In the genomic region with DNA sequence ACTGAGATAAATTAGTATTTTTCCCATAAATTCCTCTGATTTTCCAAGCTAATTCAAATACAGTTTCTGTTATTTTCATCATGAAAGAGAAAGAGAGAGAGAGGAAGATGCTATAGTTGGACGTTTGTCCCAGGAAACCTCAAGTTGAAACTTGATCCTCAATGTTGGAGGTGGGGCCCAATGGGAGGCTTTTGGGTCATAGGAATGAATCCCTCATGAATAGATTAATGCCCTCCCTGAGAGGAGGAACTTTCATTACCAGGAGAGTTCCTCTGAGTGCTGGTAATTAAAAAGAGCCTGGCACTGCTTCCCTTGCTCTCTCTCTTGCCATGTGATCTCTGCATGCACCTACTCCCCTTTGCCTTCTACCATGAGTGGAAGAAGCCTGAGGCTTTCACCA, we compare ENCODE assay signal across 13 cellular contexts.
A peak's percentile ranks its signal among the peaks of the same experiment; 100 is the strongest.
DNase-seq lines count a peak whose midpoint lies in the region; ATAC-seq and TF ChIP-seq lines count a peak whose summit lies in the region.
"Had no signal": no experiment of that assay in that cellular context is flagged by ENCODE, and none has a peak within 500 bp of the region (broad histone marks: within the 10 kb centered on the region; RNA-seq: fewer than 3 reads in every experiment).

No MANE protein-coding gene starts in this region.

- BruUV-seq in MCF 10A (replicated peaks; lab: Mats Ljungman, UMichigan) = no TSS peak

- no peak overlapping the region for H3K4me2 ChIP-seq in neural progenitor cell
- H3K4me2 ChIP-seq: BLaER1 treated with 17β-estradiol and CSF1 and Interleukin-3, amounts not matched to agents 10 nM and 100 nM had no signal

- ATAC-seq in WTC11 = peak; percentile 72
- ATAC-seq in HG02970 (IDR thresholded peaks at IDR 0.05; ENCODE audit: low FRiP score, unreplicated experiment) = no peak
- ATAC-seq: CD8-positive, alpha-beta T cell had no signal

- H3K4me1 Mint-ChIP-seq in MCF 10A (ENCODE audit: insufficient read depth, unreplicated experiment) = peaks cover 4% of the 10 kb centered on the region
- peaks cover 12% of the 10 kb centered on the region for H3K4me1 Mint-ChIP-seq in WTC11
- peaks cover 7% of the 10 kb centered on the region for H3K4me1 Mint-ChIP-seq in neural progenitor cell
- H3K4me1 Mint-ChIP-seq: B cell had no signal

- no peaks in the 10 kb centered on the region for H3K27me3 Mint-ChIP-seq in MCF 10A (ENCODE audit: insufficient read depth, unreplicated experiment)
- no peaks in the 10 kb centered on the region for H3K27me3 Mint-ChIP-seq in WTC11 (ENCODE audit: low read depth)
- no peaks in the 10 kb centered on the region for H3K27me3 Mint-ChIP-seq in neural progenitor cell (ENCODE audit: insufficient read depth, low read depth)
- H3K27me3 Mint-ChIP-seq: B cell had no signal

- H3K9me3 ChIP-seq in breast epithelium (no peaks in the 10 kb centered on the region), neural progenitor cell (ENCODE audit: low read depth) (no peaks in the 10 kb centered on the region)
- H3K9me3 ChIP-seq: BLaER1 treated with 17β-estradiol and CSF1 and Interleukin-3, amounts not matched to agents 10 nM and 100 nM had no signal

- POLR2A ChIA-PET in MCF 10A (lab: Yijun Ruan, JAX) (no interaction called here), WTC11 (lab: Charles Lee) (no interaction called here)

- H3K27me3 ChIP-seq in breast epithelium (no peaks in the 10 kb centered on the region), neural progenitor cell (no peaks in the 10 kb centered on the region)
- H3K27me3 ChIP-seq: BLaER1 treated with 17β-estradiol and CSF1 and Interleukin-3, amounts not matched to agents 10 nM and 100 nM had no signal

- no peak overlapping the region for H3K27ac Mint-ChIP-seq in MCF 10A (ENCODE audit: low read depth, unreplicated experiment)
- no peak overlapping the region for H3K27ac Mint-ChIP-seq in WTC11
- H3K27ac Mint-ChIP-seq in neural progenitor cell = no peak overlapping the region
- H3K27ac Mint-ChIP-seq: B cell; CD8-positive, alpha-beta T cell had no signal

- no peak overlapping the region for H3K9ac ChIP-seq in neural progenitor cell
- H3K9ac ChIP-seq: BLaER1 treated with 17β-estradiol and CSF1 and Interleukin-3, amounts not matched to agents 10 nM and 100 nM had no signal

- peak; percentile 14 for DNase-seq in MCF 10A (ENCODE audit: unreplicated experiment)
- DNase-seq in breast epithelium (ENCODE audit: low spot score in 2 of 2) = no peak
- no peak for DNase-seq in WTC11 (ENCODE audit: low spot score)
- DNase-seq in neural progenitor cell (ENCODE audit: low spot score) = peak; percentile 1
- DNase-seq in SW 1271 (lab: John Stamatoyannopoulos, UW) = no peak
- DNase-seq: Calu3; CD8-positive, alpha-beta T cell; DMS79 treated with DMSO at 0.1 percent for 48 hours; GF-D8; H9 had no signal

- H3K27ac ChIP-seq in breast epithelium (no peak overlapping the region), neural progenitor cell (no peak overlapping the region)
- H3K27ac ChIP-seq: BLaER1 treated with 17β-estradiol and CSF1 and Interleukin-3, amounts not matched to agents 10 nM and 100 nM had no signal

- no peaks in the 10 kb centered on the region for H3F3A ChIP-seq in neural progenitor cell (ENCODE audit: low read depth)

- TF ChIP-seq CTCF in MCF 10A (IDR thresholded peaks at IDR 0.05; ENCODE audit: unreplicated experiment) = no peak
- no peak for TF ChIP-seq CTCF in breast epithelium (IDR thresholded peaks at IDR 0.05)
- no peak for TF ChIP-seq CTCF in WTC11 (IDR thresholded peaks at IDR 0.05)
- TF ChIP-seq CTCF in neural progenitor cell (IDR thresholded peaks at IDR 0.05) = no peak

- TF ChIP-seq POLR2A in breast epithelium (IDR thresholded peaks at IDR 0.05) = no peak

- no peak overlapping the region for H2AFZ ChIP-seq in neural progenitor cell (replicated peaks)

- H3K79me2 ChIP-seq in neural progenitor cell (ENCODE audit: low read depth) = no peaks in the 10 kb centered on the region

- H3K36me3 ChIP-seq in breast epithelium (no peaks in the 10 kb centered on the region), neural progenitor cell (no peaks in the 10 kb centered on the region)
- H3K36me3 ChIP-seq: BLaER1 treated with 17β-estradiol and CSF1 and Interleukin-3, amounts not matched to agents 10 nM and 100 nM had no signal

- H3K36me3 Mint-ChIP-seq in MCF 10A (ENCODE audit: insufficient read depth, unreplicated experiment) (no peaks in the 10 kb centered on the region), WTC11 (no peaks in the 10 kb centered on the region), neural progenitor cell (no peaks in the 10 kb centered on the region)
- H3K36me3 Mint-ChIP-seq: CD8-positive, alpha-beta T cell had no signal

- CTCF ChIA-PET in MCF 10A (lab: Yijun Ruan, JAX) = interaction anchor here (0.7 kb wide), 1 partner anchor 524 kb away, joined by 3 read pairs; no protein-coding TSS in a partner anchor
- CTCF ChIA-PET in WTC11 (lab: Charles Lee) = no interaction called here

- H3K4me1 ChIP-seq in breast epithelium = no peaks in the 10 kb centered on the region
- H3K4me1 ChIP-seq in neural progenitor cell = no peaks in the 10 kb centered on the region

- intact Hi-C loops in MCF 10A (cut with micrococcal nuclease) (no loop called here), breast epithelium (cut with DNase I; ENCODE audit: low total_unique reads) (no loop called here)

- no peaks in the 10 kb centered on the region for H3K9me3 Mint-ChIP-seq in MCF 10A (ENCODE audit: unreplicated experiment)
- H3K9me3 Mint-ChIP-seq in WTC11 = peaks cover 5% of the 10 kb centered on the region; the same call in 1 of the 2 replicates
- H3K9me3 Mint-ChIP-seq in neural progenitor cell = no peaks in the 10 kb centered on the region
- H3K9me3 Mint-ChIP-seq: CD8-positive, alpha-beta T cell; H9 had no signal

- H3K4me3 ChIP-seq in breast epithelium (no peak overlapping the region), neural progenitor cell (no peak overlapping the region)
- H3K4me3 ChIP-seq: BLaER1 treated with 17β-estradiol and CSF1 and Interleukin-3, amounts not matched to agents 10 nM and 100 nM had no signal

- H3K4me3 Mint-ChIP-seq in MCF 10A (ENCODE audit: unreplicated experiment) = no peak overlapping the region
- H3K4me3 Mint-ChIP-seq in WTC11 = no peak overlapping the region
- no peak overlapping the region for H3K4me3 Mint-ChIP-seq in neural progenitor cell
- H3K4me3 Mint-ChIP-seq: B cell; CD8-positive, alpha-beta T cell; H9 had no signal

- H4K20me1 ChIP-seq in neural progenitor cell (ENCODE audit: low read depth) = no peaks in the 10 kb centered on the region
- H4K20me1 ChIP-seq: BLaER1 treated with 17β-estradiol and CSF1 and Interleukin-3, amounts not matched to agents 10 nM and 100 nM had no signal

TF ChIP-seq in WTC11, 78 proteins besides CTCF, POLR2A, EP300 and RAD21 (continues in another document):
- TF ChIP-seq EMX1 (CRISPR knock-in tag; IDR thresholded peaks at IDR 0.05) (no peak), FOXP1 (CRISPR knock-in tag; IDR thresholded peaks at IDR 0.05; ENCODE audit: borderline replicate concordance) (no peak), HMGA2 (CRISPR knock-in tag; IDR thresholded peaks at IDR 0.05) (no peak), SOX15 (CRISPR knock-in tag; IDR thresholded peaks at IDR 0.05) (no peak)
- TF ChIP-seq, protein P1, sequence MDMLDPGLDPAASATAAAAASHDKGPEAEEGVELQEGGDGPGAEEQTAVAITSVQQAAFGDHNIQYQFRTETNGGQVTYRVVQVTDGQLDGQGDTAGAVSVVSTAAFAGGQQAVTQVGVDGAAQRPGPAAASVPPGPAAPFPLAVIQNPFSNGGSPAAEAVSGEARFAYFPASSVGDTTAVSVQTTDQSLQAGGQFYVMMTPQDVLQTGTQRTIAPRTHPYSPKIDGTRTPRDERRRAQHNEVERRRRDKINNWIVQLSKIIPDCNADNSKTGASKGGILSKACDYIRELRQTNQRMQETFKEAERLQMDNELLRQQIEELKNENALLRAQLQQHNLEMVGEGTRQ (CRISPR knock-in tag; IDR thresholded peaks at IDR 0.05) = no peak
- TF ChIP-seq, protein P2, sequence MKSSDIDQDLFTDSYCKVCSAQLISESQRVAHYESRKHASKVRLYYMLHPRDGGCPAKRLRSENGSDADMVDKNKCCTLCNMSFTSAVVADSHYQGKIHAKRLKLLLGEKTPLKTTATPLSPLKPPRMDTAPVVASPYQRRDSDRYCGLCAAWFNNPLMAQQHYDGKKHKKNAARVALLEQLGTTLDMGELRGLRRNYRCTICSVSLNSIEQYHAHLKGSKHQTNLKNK (CRISPR knock-in tag; IDR thresholded peaks at IDR 0.05) = no peak
- TF ChIP-seq, protein P3, sequence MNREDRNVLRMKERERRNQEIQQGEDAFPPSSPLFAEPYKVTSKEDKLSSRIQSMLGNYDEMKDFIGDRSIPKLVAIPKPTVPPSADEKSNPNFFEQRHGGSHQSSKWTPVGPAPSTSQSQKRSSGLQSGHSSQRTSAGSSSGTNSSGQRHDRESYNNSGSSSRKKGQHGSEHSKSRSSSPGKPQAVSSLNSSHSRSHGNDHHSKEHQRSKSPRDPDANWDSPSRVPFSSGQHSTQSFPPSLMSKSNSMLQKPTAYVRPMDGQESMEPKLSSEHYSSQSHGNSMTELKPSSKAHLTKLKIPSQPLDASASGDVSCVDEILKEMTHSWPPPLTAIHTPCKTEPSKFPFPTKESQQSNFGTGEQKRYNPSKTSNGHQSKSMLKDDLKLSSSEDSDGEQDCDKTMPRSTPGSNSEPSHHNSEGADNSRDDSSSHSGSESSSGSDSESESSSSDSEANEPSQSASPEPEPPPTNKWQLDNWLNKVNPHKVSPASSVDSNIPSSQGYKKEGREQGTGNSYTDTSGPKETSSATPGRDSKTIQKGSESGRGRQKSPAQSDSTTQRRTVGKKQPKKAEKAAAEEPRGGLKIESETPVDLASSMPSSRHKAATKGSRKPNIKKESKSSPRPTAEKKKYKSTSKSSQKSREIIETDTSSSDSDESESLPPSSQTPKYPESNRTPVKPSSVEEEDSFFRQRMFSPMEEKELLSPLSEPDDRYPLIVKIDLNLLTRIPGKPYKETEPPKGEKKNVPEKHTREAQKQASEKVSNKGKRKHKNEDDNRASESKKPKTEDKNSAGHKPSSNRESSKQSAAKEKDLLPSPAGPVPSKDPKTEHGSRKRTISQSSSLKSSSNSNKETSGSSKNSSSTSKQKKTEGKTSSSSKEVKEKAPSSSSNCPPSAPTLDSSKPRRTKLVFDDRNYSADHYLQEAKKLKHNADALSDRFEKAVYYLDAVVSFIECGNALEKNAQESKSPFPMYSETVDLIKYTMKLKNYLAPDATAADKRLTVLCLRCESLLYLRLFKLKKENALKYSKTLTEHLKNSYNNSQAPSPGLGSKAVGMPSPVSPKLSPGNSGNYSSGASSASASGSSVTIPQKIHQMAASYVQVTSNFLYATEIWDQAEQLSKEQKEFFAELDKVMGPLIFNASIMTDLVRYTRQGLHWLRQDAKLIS (CRISPR knock-in tag; IDR thresholded peaks at IDR 0.05; ENCODE audit: borderline replicate concordance) = no peak

Comparison
In these comparisons a context has a peak if more than half of its experiments do, and no peak if none do; other contexts are left out.
1. DNase-seq: peak in MCF 10A (single experiment) and neural progenitor cell (single experiment); none in breast epithelium (0 of 2), WTC11 (single experiment) and SW 1271 (0 of 2).